Comparison of ENCODE assay signal across 4 cellular contexts in the genomic region with DNA sequence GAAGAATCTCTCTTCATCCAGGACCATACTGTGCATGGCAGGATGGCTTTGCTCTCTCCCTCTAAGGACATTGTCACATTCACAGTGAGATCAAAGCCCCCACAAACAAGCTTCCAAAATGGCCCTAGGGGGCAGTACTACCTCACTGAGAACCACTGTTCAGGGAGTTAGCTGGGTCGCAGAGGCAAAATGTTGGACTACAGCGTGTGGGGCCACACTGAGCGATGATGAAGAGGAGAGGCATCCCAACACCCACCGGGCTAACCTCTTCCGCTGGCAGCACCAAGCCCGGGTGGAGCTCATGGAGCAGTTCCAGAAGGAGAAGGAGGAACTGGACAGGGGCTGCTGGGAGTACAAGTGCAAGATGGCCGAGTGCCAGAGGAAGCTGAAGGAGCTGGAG. TPM values are rescaled to one million over a fixed set of nuclear protein-coding genes. Genes with fewer than 3 reads are reported as not detected.
"Had no signal": no experiment of that assay in that cellular context is flagged by ENCODE, and none has a peak within 500 bp of the region (broad histone marks: within the 10 kb centered on the region; RNA-seq: fewer than 3 reads in every experiment).

No MANE protein-coding gene starts in this region.

RNA-seq across cellular contexts. Expression of a gene that starts 58.6 kb away (rescaled TPM):
- total RNA-seq: GM23248, H4, H7, HT-29 had no signal
- polyA plus RNA-seq: GM23248 had no signal
